Comparison of ENCODE assay signal across 25 cellular contexts in genomic region chr13:107242138-107242537, GRCh38.
"Had no signal": no experiment of that assay in that cellular context is flagged by ENCODE, and none has a peak within 500 bp of the region (broad histone marks: within the 10 kb centered on the region; RNA-seq: fewer than 3 reads in every experiment).

No MANE protein-coding gene starts in this region.

- ATAC-seq: activated CD4-positive, CD25-positive, alpha-beta regulatory T cell treated with anti-CD3 and anti-CD28 coated beads, Interleukin-2, amount 50 U/mL, for 24 hours; activated CD8-positive, alpha-beta T cell treated with anti-CD3 and anti-CD28 coated beads for 36 hours; activated T-cell treated with anti-CD3 and anti-CD28 coated beads, Interleukin-2, amount 50 U/mL, for 4 hours; esophagus mucosa; heart left ventricle; T-helper 17 cell had no signal

- DNase-seq: activated B cell treated with CpG ODN at 0.5 μM for 24 hours; activated CD4-positive, alpha-beta T cell treated with anti-CD3 and anti-CD28 coated beads for 48 hours; activated CD4-positive, alpha-beta T cell treated with anti-CD3 and anti-CD28 coated beads, Interleukin-2, amount 50 U/mL, for 1 hour; activated CD4-positive, alpha-beta T cell treated with anti-CD3 and anti-CD28 coated beads, Interleukin-2, amount 50 U/mL, for 48 hours; activated CD8-positive, alpha-beta memory T cell treated with anti-CD3 and anti-CD28 coated beads for 24 hours; activated CD8-positive, alpha-beta T cell treated with anti-CD3 and anti-CD28 coated beads for 36 hours; activated gamma-delta T cell treated with Interleukin-2 at 50 U/mL for 16 hours; activated naive CD4-positive, alpha-beta T cell treated with anti-CD3 and anti-CD28 coated beads, Interleukin-2, amount 50 U/mL, for 16 hours; activated naive CD4-positive, alpha-beta T cell treated with Interleukin-2 at 50 U/mL for 16 hours; activated T-cell treated with anti-CD3 and anti-CD28 coated beads, Interleukin-2, amount 50 U/mL, for 4 hours; amniotic stem cell; anterior cingulate cortex; brain microvascular endothelial cell; dorsolateral prefrontal cortex; effector memory CD4-positive, alpha-beta T cell; endodermal cell; foreskin fibroblast; glutamatergic neuron; heart left ventricle; T-helper 1 cell; T-helper 17 cell; T1000 had no signal

- H3K27me3 ChIP-seq: brain microvascular endothelial cell, dorsolateral prefrontal cortex, heart left ventricle had no signal

- H3K9me3 ChIP-seq: heart left ventricle had no signal

- H3K4me3 ChIP-seq: coronary artery, dorsolateral prefrontal cortex, heart left ventricle had no signal

- H3K27ac ChIP-seq: brain microvascular endothelial cell, coronary artery, heart left ventricle had no signal

- H3K36me3 ChIP-seq: brain microvascular endothelial cell, heart left ventricle had no signal

- H3K4me1 ChIP-seq: heart left ventricle had no signal
